ENCODE assay signal across 28 cellular contexts in the genomic region with DNA sequence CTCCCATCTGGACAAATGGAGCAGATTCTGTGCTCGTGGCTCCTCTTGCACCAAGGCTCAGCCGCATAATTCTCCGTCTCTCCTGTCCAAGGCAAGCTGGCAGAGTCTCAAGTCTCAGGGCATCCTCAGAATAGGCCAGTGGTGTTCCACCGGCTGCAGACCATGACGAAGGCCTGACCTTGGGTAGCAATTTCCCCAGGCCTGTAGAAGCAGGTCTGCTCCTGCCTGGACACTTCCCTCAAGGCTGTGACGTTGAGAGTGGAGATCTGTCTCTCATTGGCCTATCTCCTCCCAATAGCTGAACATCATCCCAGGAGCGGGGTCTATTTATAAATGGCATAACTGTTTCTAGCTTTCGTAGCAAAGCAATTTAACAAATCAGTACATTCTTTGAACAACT.
"Had no signal": no experiment of that assay in that cellular context is flagged by ENCODE, and none has a peak within 500 bp of the region (broad histone marks: within the 10 kb centered on the region; RNA-seq: fewer than 3 reads in every experiment).

No MANE protein-coding gene starts in this region.

- H3K4me1 ChIP-seq: gastrocnemius medialis, heart left ventricle had no signal

- H3K9me3 ChIP-seq: body of pancreas, gastrocnemius medialis, heart left ventricle had no signal

- H3K27ac ChIP-seq: body of pancreas, coronary artery, dorsolateral prefrontal cortex, epithelial cell of prostate, gastrocnemius medialis, heart left ventricle, WERI-Rb-1 had no signal

- H3K36me3 ChIP-seq: gastrocnemius medialis, heart left ventricle, WERI-Rb-1 had no signal

- H3K4me3 ChIP-seq: body of pancreas, coronary artery, dorsolateral prefrontal cortex, gastrocnemius medialis, heart left ventricle had no signal

- DNase-seq: activated B cell treated with CpG ODN at 0.5 μM for 24 hours; activated CD4-positive, alpha-beta T cell treated with anti-CD3 and anti-CD28 coated beads for 48 hours; activated CD4-positive, alpha-beta T cell treated with anti-CD3 and anti-CD28 coated beads, Interleukin-2, amount 50 U/mL, for 1 hour; activated CD4-positive, alpha-beta T cell treated with anti-CD3 and anti-CD28 coated beads, Interleukin-2, amount 50 U/mL, for 48 hours; activated CD8-positive, alpha-beta memory T cell treated with anti-CD3 and anti-CD28 coated beads for 24 hours; activated CD8-positive, alpha-beta T cell treated with anti-CD3 and anti-CD28 coated beads for 36 hours; activated effector memory CD4-positive, alpha-beta T cell treated with Interleukin-2 at 50 U/mL for 16 hours; activated gamma-delta T cell treated with Interleukin-2 at 50 U/mL for 16 hours; activated naive CD4-positive, alpha-beta T cell treated with anti-CD3 and anti-CD28 coated beads, Interleukin-2, amount 50 U/mL, for 16 hours; activated naive CD4-positive, alpha-beta T cell treated with Interleukin-2 at 50 U/mL for 16 hours; activated T-cell treated with anti-CD3 and anti-CD28 coated beads, Interleukin-2, amount 50 U/mL, for 4 hours; amygdala; aorta; body of pancreas; dorsolateral prefrontal cortex; effector memory CD8-positive, alpha-beta T cell; gastrocnemius medialis; glutamatergic neuron; heart left ventricle; T-helper 1 cell; T-helper 17 cell; T1000; WERI-Rb-1 had no signal

- H3K27me3 ChIP-seq: body of pancreas, gastrocnemius medialis had no signal

- ATAC-seq: activated CD4-positive, CD25-positive, alpha-beta regulatory T cell treated with anti-CD3 and anti-CD28 coated beads, Interleukin-2, amount 50 U/mL, for 24 hours; activated CD8-positive, alpha-beta T cell treated with anti-CD3 and anti-CD28 coated beads for 36 hours; activated T-cell treated with anti-CD3 and anti-CD28 coated beads, Interleukin-2, amount 50 U/mL, for 4 hours; activated T-helper 17 cell treated with anti-CD3 and anti-CD28 coated beads, Interleukin-2, amount 50 U/mL, for 72 hours; body of pancreas; effector memory CD8-positive, alpha-beta T cell; esophagus mucosa; gastrocnemius medialis; heart left ventricle; T-helper 17 cell had no signal
